Comparison of ENCODE assay signal across 23 cellular contexts in genomic region chr6:72819609-72820008, GRCh38.
A peak's percentile ranks its signal among the peaks of the same experiment; 100 is the strongest.
DNase-seq lines count a peak whose midpoint lies in the region; ATAC-seq, FAIRE-seq and TF ChIP-seq lines count a peak whose summit lies in the region.
"Had no signal": no experiment of that assay in that cellular context is flagged by ENCODE, and none has a peak within 500 bp of the region (broad histone marks: within the 10 kb centered on the region; RNA-seq: fewer than 3 reads in every experiment).

No MANE protein-coding gene starts in this region.

- no peak overlapping the region for H3K27ac Mint-ChIP-seq in activated naive CD4-positive, alpha-beta T cell treated with anti-CD3 and anti-CD28 coated beads for 36 hours
- H3K27ac Mint-ChIP-seq: activated CD4-positive, alpha-beta T cell treated with anti-CD3 and anti-CD28 coated beads, Interleukin-2, amount 10 ng/mL, durations not matched to agents 7 days and 5 days had no signal

- FAIRE-seq in bronchial epithelial cell (lab: Jason Lieb, UNC) = peak; percentile 88
- no peak for FAIRE-seq in HepG2 (lab: Jason Lieb, UNC)
- FAIRE-seq: A549 had no signal

- no peaks in the 10 kb centered on the region for H3K79me2 ChIP-seq in HepG2 (ENCODE audit: insufficient read depth, low read length)

- no peaks in the 10 kb centered on the region for H3K36me3 Mint-ChIP-seq in activated naive CD4-positive, alpha-beta T cell treated with anti-CD3 and anti-CD28 coated beads for 36 hours (ENCODE audit: low read depth)

- no peak overlapping the region for H2AFZ ChIP-seq in HepG2 (ENCODE audit: low read length)

- H3K4me1 ChIP-seq in skeletal muscle tissue (ENCODE audit: control insufficient read depth in 3 of 3, insufficient read depth in 3 of 3, low read length in 3 of 3) (peaks cover 9 to 20% (median 9%) of the 10 kb centered on the region in 3 donors), HepG2 (ENCODE audit: insufficient read depth, low read length) (no peaks in the 10 kb centered on the region)
- H3K4me1 ChIP-seq: A549, left lung had no signal

- H3K9me3 ChIP-seq in skeletal muscle tissue (ENCODE audit: control insufficient read depth in 3 of 3, low read length in 3 of 3) (no peaks in the 10 kb centered on the region), HepG2 (ENCODE audit: low read length) (no peaks in the 10 kb centered on the region)
- H3K9me3 ChIP-seq: A549, left lung, spleen had no signal

- ATAC-seq in GM21367 (IDR thresholded peaks at IDR 0.05; ENCODE audit: unreplicated experiment) (no peak), HepG2 (no peak), HG02610 (IDR thresholded peaks at IDR 0.05; ENCODE audit: unreplicated experiment) (no peak)
- ATAC-seq: A549, left lung had no signal

- H3K36me3 ChIP-seq in bronchial epithelial cell (ENCODE audit: control insufficient read depth, insufficient read depth, low read length) = no peaks in the 10 kb centered on the region
- no peaks in the 10 kb centered on the region for H3K36me3 ChIP-seq in skeletal muscle tissue (ENCODE audit: control insufficient read depth in 3 of 3, insufficient read depth in 3 of 3, low read length in 3 of 3)
- H3K36me3 ChIP-seq in HepG2 (replicated peaks in 1 of 2; ENCODE audit: control insufficient read depth in 1 of 2, insufficient read depth in 2 of 2, low read length in 2 of 2) = no peaks in the 10 kb centered on the region
- H3K36me3 ChIP-seq: cardiac muscle cell, left lung, spleen had no signal

- DNase-seq in activated naive CD4-positive, alpha-beta T cell treated with anti-CD3 and anti-CD28 coated beads for 36 hours = peak; percentile 19
- no peak for DNase-seq in activated naive CD4-positive, alpha-beta T cell treated with anti-CD3 and anti-CD28 coated beads, Interleukin-2, amount 50 U/mL, for 16 hours
- peak; percentile 48 for DNase-seq in NOMO-1 treated with DMSO at 0.1 percent for 48 hours (lab: John Stamatoyannopoulos, UW; ENCODE audit: unreplicated experiment)
- DNase-seq in bronchial epithelial cell (ENCODE audit: low read depth) = peak; percentile 90
- no peak for DNase-seq in HepG2 (ENCODE audit: low spot score)
- DNase-seq: activated CD4-positive, alpha-beta T cell treated with anti-CD3 and anti-CD28 coated beads, Interleukin-2, amount 10 ng/mL, durations not matched to agents 7 days and 5 days; activated CD8-positive, alpha-beta memory T cell treated with anti-CD3 and anti-CD28 coated beads, Interleukin-2, amount 50 U/mL, for 48 hours; activated gamma-delta T cell; dermis blood vessel endothelial cell; KG1; left lung; NCI-H1105 treated with DMSO at 0.1 percent for 48 hours; NCI-H2171 treated with DMSO at 0.1 percent for 48 hours; NCI-H82; spleen; substantia nigra had no signal

- no peak overlapping the region for H3K4me2 ChIP-seq in HepG2 (ENCODE audit: low read depth, low read length)
- H3K4me2 ChIP-seq: A549 had no signal

- TF ChIP-seq RAD21 in HepG2 (CRISPR knock-in tag; IDR thresholded peaks at IDR 0.05) = no peak

- WGBS in HepG2 (ENCODE audit: low lambda C conversion rate) = 0% methylated on average over 2 of the region's 2 CpGs

- H4K20me1 ChIP-seq in HepG2 (ENCODE audit: insufficient read depth, low read length) = no peaks in the 10 kb centered on the region

- H3K9ac ChIP-seq in skeletal muscle tissue (ENCODE audit: low read depth in 1 of 3, low read length in 3 of 3) = peak overlapping the region in 2 of 3 donors; percentile 2 to 7
- H3K9ac ChIP-seq in HepG2 (ENCODE audit: insufficient read depth, low read depth, low read length) = no peak overlapping the region

- in situ Hi-C loops in HepG2 (cut with HindIII; ENCODE audit: extremely low pct_ligation_motif_present, low pct_unique_long_range_greater_than_20kb) = no loop called here

- no peaks in the 10 kb centered on the region for H3K27me3 Mint-ChIP-seq in activated naive CD4-positive, alpha-beta T cell treated with anti-CD3 and anti-CD28 coated beads for 36 hours (ENCODE audit: low read depth)
- H3K27me3 Mint-ChIP-seq: activated CD4-positive, alpha-beta T cell treated with anti-CD3 and anti-CD28 coated beads, Interleukin-2, amount 10 ng/mL, durations not matched to agents 7 days and 5 days had no signal

- H3K4me1 Mint-ChIP-seq in activated naive CD4-positive, alpha-beta T cell treated with anti-CD3 and anti-CD28 coated beads for 36 hours (ENCODE audit: low read depth) = peaks cover 16% of the 10 kb centered on the region
- H3K4me1 Mint-ChIP-seq: activated CD4-positive, alpha-beta T cell treated with anti-CD3 and anti-CD28 coated beads, Interleukin-2, amount 10 ng/mL, durations not matched to agents 7 days and 5 days; neural crest cell had no signal

- H3K4me3 ChIP-seq in bronchial epithelial cell (ENCODE audit: low read depth, low read length) (no peak overlapping the region), skeletal muscle tissue (ENCODE audit: low read length in 3 of 3) (no peak overlapping the region), HepG2 (replicated peaks in 1 of 3; ENCODE audit: insufficient read depth in 1 of 3, low read depth in 2 of 3, low read length in 3 of 3) (no peak overlapping the region)
- H3K4me3 ChIP-seq: A549, cardiac muscle cell, left lung, spleen had no signal

- H3K27me3 ChIP-seq in bronchial epithelial cell (ENCODE audit: control insufficient read depth, insufficient read depth, low read length) (no peaks in the 10 kb centered on the region), skeletal muscle tissue (ENCODE audit: control insufficient read depth in 3 of 3, insufficient read depth in 3 of 3, low read length in 3 of 3) (no peaks in the 10 kb centered on the region), HepG2 (ENCODE audit: control insufficient read depth in 1 of 2, insufficient read depth in 2 of 2, low read length in 2 of 2) (no peaks in the 10 kb centered on the region)
- H3K27me3 ChIP-seq: cardiac muscle cell, left lung, spleen had no signal

- no peaks in the 10 kb centered on the region for H3K9me3 Mint-ChIP-seq in activated naive CD4-positive, alpha-beta T cell treated with anti-CD3 and anti-CD28 coated beads for 36 hours
- H3K9me3 Mint-ChIP-seq: activated CD4-positive, alpha-beta T cell treated with anti-CD3 and anti-CD28 coated beads, Interleukin-2, amount 10 ng/mL, durations not matched to agents 7 days and 5 days; neural crest cell had no signal

- TF ChIP-seq CTCF in bronchial epithelial cell (IDR thresholded peaks at IDR 0.05; ENCODE audit: insufficient read depth, low read length, severe bottlenecking) (no peak), HepG2 (CRISPR knock-in tag; IDR thresholded peaks at IDR 0.05) (no peak)

- no peak overlapping the region for H3K4me3 Mint-ChIP-seq in activated naive CD4-positive, alpha-beta T cell treated with anti-CD3 and anti-CD28 coated beads for 36 hours
- H3K4me3 Mint-ChIP-seq: activated CD4-positive, alpha-beta T cell treated with anti-CD3 and anti-CD28 coated beads, Interleukin-2, amount 10 ng/mL, durations not matched to agents 7 days and 5 days; neural crest cell had no signal

- H3K27ac ChIP-seq in skeletal muscle tissue (ENCODE audit: low read depth, low read length) = peak overlapping the region; percentile 69
- no peak overlapping the region for H3K27ac ChIP-seq in HepG2 (ENCODE audit: extremely low read length, insufficient read depth, low read length)
- H3K27ac ChIP-seq: A549, C4-2B, cardiac muscle cell, left lung had no signal

- POLR2A ChIA-PET in HepG2 (lab: Yijun Ruan, JAX) = no interaction called here

- intact Hi-C loops in activated naive CD4-positive, alpha-beta T cell treated with anti-CD3 and anti-CD28 coated beads for 36 hours (cut with micrococcal nuclease) = no loop called here
- intact Hi-C loops in HepG2 (cut with micrococcal nuclease; ENCODE audit: unreplicated experiment) = no loop called here

- BruUV-seq in HepG2 (replicated peaks; lab: Mats Ljungman, UMichigan) = no TSS peak

- TF ChIP-seq EP300 in HepG2 (IDR thresholded peaks at IDR 0.05; ENCODE audit: low read depth in 2 of 2, low read length in 2 of 2) (no peak), HepG2 (CRISPR knock-in tag; IDR thresholded peaks at IDR 0.05; ENCODE audit: borderline replicate concordance) (no peak)

- CTCF ChIA-PET in activated naive CD4-positive, alpha-beta T cell treated with anti-CD3 and anti-CD28 coated beads for 36 hours (lab: Charles Lee) = interaction anchor here (0.6 to 0.8 kb wide), 2 partner anchors 213 to 386 kb away, joined by 3 to 4 read pairs; no protein-coding TSS in a partner anchor
- CTCF ChIA-PET in HepG2 (lab: Yijun Ruan, JAX; ENCODE audit: low intra/inter-chr PET ratio, low total read pairs) = no interaction called here

- TF ChIP-seq POLR2A in HepG2 (IDR thresholded peaks at IDR 0.05; ENCODE audit: insufficient read depth in 1 of 2, low read depth in 2 of 2, low read length in 2 of 2) = no peak

TF ChIP-seq in HepG2, 621 proteins besides CTCF, POLR2A, EP300 and RAD21:
- no peak for TF ChIP-seq ZNF670 (CRISPR knock-in tag; IDR thresholded peaks at IDR 0.05; ENCODE audit: borderline replicate concordance)
- TF ChIP-seq RAD51 (IDR thresholded peaks at IDR 0.05; ENCODE audit: borderline replicate concordance) = no peak
- TF ChIP-seq EEA1 (CRISPR knock-in tag; IDR thresholded peaks at IDR 0.05; ENCODE audit: borderline replicate concordance) = no peak
- TF ChIP-seq ZBTB34 (CRISPR knock-in tag; IDR thresholded peaks at IDR 0.05) = no peak

Comparison
In these comparisons a context has a peak if more than half of its experiments do, and no peak if none do; other contexts are left out.
1. DNase-seq: peak in activated naive CD4-positive, alpha-beta T cell treated with anti-CD3 and anti-CD28 coated beads for 36 hours (single experiment), NOMO-1 treated with DMSO at 0.1 percent for 48 hours (single experiment) and bronchial epithelial cell (single experiment); none in activated naive CD4-positive, alpha-beta T cell treated with anti-CD3 and anti-CD28 coated beads, Interleukin-2, amount 50 U/mL, for 16 hours (single experiment) and HepG2 (single experiment).